In genomic region chr1:16149146-16149545, GRCh38 we compare ENCODE assay signal across 1 cellular context.
TF ChIP-seq lines count a peak whose summit lies in the region.

No MANE protein-coding gene starts in this region.

TF ChIP-seq in HCT116, 20 proteins besides CTCF, POLR2A, EP300 and RAD21:
- no peak for TF ChIP-seq SP1 (IDR thresholded peaks at IDR 0.05; ENCODE audit: low read depth)
- TF ChIP-seq JUND (IDR thresholded peaks at IDR 0.05): no peak
- no peak for TF ChIP-seq EZH2phosphoT487 (IDR thresholded peaks at IDR 0.05; ENCODE audit: borderline replicate concordance)
- no peak for TF ChIP-seq POLR2AphosphoS5 (IDR thresholded peaks at IDR 0.05; ENCODE audit: low read depth, low read length)
- TF ChIP-seq FOSL1 (IDR thresholded peaks at IDR 0.05; ENCODE audit: low read depth): no peak
- no peak for TF ChIP-seq ZFX (IDR thresholded peaks at IDR 0.05)
